Comparison of ENCODE assay signal across 9 cellular contexts in the genomic region with DNA sequence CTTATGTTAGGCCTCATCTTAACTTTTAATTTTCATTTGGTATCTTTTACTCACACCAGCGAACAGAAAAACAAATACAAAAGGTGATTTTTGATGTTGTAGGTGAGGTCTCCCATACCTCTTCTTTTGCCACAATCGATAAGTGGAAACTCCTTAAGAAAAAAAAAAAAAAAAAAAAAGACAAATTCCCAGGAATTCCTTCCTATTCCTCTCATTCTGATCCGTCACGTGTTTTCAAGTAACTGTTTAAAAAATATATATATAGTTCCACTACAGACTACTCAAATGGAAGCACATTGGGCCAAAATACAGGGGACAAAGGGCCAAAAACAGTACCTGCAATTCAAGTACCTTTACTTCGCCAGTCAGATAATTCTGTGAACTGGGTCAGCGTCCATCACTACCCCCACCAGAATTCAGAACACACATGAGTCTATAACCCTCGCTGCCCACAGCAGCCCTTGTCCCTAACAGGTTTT. TPM values are rescaled to one million over a fixed set of nuclear protein-coding genes. Genes with fewer than 3 reads are reported as not detected.
DNase-seq lines count a peak whose midpoint lies in the region; ATAC-seq and TF ChIP-seq lines count a peak whose summit lies in the region.
"Had no signal": no experiment of that assay in that cellular context is flagged by ENCODE, and none has a peak within 500 bp of the region (broad histone marks: within the 10 kb centered on the region; RNA-seq: fewer than 3 reads in every experiment).

No MANE protein-coding gene starts in this region.

- H3K4me1 Mint-ChIP-seq in MCF 10A (ENCODE audit: insufficient read depth, unreplicated experiment) = peaks cover 7% of the 10 kb centered on the region
- H3K4me1 Mint-ChIP-seq in mesothelial cell of epicardium = peaks cover 21% of the 10 kb centered on the region

- H3K27ac ChIP-seq in left ventricle myocardium inferior (replicated peaks) = peak overlapping the region; percentile 91
- peak overlapping the region in 1 of 2 donors; percentile 88 for H3K27ac ChIP-seq in aorta (ENCODE audit: low read depth in 1 of 2, low read length in 2 of 2)

- peaks cover 20% of the 10 kb centered on the region for H3K4me1 ChIP-seq in left ventricle myocardium inferior
- no peaks in the 10 kb centered on the region for H3K4me1 ChIP-seq in aorta (ENCODE audit: control insufficient read depth in 1 of 2, insufficient read depth in 2 of 2, low read length in 2 of 2)

- DNase-seq in left ventricle myocardium inferior (no peak), left cardiac atrium (no peak), MCF 10A (ENCODE audit: unreplicated experiment) (no peak), mesothelial cell of epicardium (ENCODE audit: low spot score in 2 of 2, unreplicated experiment in 2 of 2) (no peak), aorta (no peak), SK-N-DZ (ENCODE audit: low spot score) (no peak), kidney tubule cell (ENCODE audit: low spot score) (no peak)

- ATAC-seq in left cardiac atrium (no peak), aorta (ENCODE audit: low FRiP score) (no peak), GM19397 (IDR thresholded peaks at IDR 0.05; ENCODE audit: unreplicated experiment) (no peak)

- H3K27me3 Mint-ChIP-seq in MCF 10A (ENCODE audit: insufficient read depth, unreplicated experiment) (no peaks in the 10 kb centered on the region), mesothelial cell of epicardium (ENCODE audit: low read depth) (no peaks in the 10 kb centered on the region)

- intact Hi-C loops in left ventricle myocardium inferior (cut with micrococcal nuclease) (no loop called here), left cardiac atrium (cut with DNase I) (loop anchor here in 1 of 2 donors (5.0 kb wide), 1 partner anchor 89 kb away; no protein-coding TSS in a partner anchor), MCF 10A (cut with micrococcal nuclease) (no loop called here), aorta (cut with DNase I) (no loop called here)

- POLR2A ChIA-PET in MCF 10A (lab: Yijun Ruan, JAX) = interaction anchor here (0.6 to 3.0 kb wide), 6 partner anchors 9 to 99 kb away, joined by 3 to 36 read pairs (median 4); partner anchors contain the start of gene NCL

- H3K4me3 ChIP-seq in left ventricle myocardium inferior (peak overlapping the region; percentile 79), aorta (ENCODE audit: low read length in 2 of 2) (peak overlapping the region; percentile 22 to 65)

- CTCF ChIA-PET in MCF 10A (lab: Yijun Ruan, JAX) = no interaction called here

- no peaks in the 10 kb centered on the region for H3K36me3 ChIP-seq in left ventricle myocardium inferior
- H3K36me3 ChIP-seq in aorta (ENCODE audit: control insufficient read depth in 1 of 2, insufficient read depth in 2 of 2, low read length in 1 of 2) = no peaks in the 10 kb centered on the region

- TF ChIP-seq CTCF in left ventricle myocardium inferior (IDR thresholded peaks at IDR 0.05; ENCODE audit: borderline replicate concordance) (no peak), MCF 10A (IDR thresholded peaks at IDR 0.05; ENCODE audit: unreplicated experiment) (no peak), mesothelial cell of epicardium (IDR thresholded peaks at IDR 0.05; ENCODE audit: unreplicated experiment) (no peak)

- H3K36me3 Mint-ChIP-seq in MCF 10A (ENCODE audit: insufficient read depth, unreplicated experiment) = peaks cover 13% of the 10 kb centered on the region
- H3K36me3 Mint-ChIP-seq in mesothelial cell of epicardium = peaks cover 4% of the 10 kb centered on the region

- H3K27ac Mint-ChIP-seq in MCF 10A (ENCODE audit: low read depth, unreplicated experiment) (peak overlapping the region; percentile 95), mesothelial cell of epicardium (peak overlapping the region; percentile 100)

- 10 to 15% methylated on average over 7 of the region's 7 CpGs for WGBS in aorta, 2 donors

- TSS peak; percentile 83 for BruUV-seq in MCF 10A (replicated peaks; lab: Mats Ljungman, UMichigan)

- no peaks in the 10 kb centered on the region for H3K9me3 ChIP-seq in left ventricle myocardium inferior (replicated peaks)
- no peaks in the 10 kb centered on the region for H3K9me3 ChIP-seq in aorta (ENCODE audit: control insufficient read depth, low read length)

- H3K9me3 Mint-ChIP-seq in MCF 10A (ENCODE audit: unreplicated experiment) (no peaks in the 10 kb centered on the region), mesothelial cell of epicardium (no peaks in the 10 kb centered on the region)

- H3K4me3 Mint-ChIP-seq in MCF 10A (ENCODE audit: unreplicated experiment) (peak overlapping the region; percentile 83), mesothelial cell of epicardium (peak overlapping the region; percentile 92)

- H3K27me3 ChIP-seq in left ventricle myocardium inferior (ENCODE audit: low read depth) = no peaks in the 10 kb centered on the region
- no peaks in the 10 kb centered on the region for H3K27me3 ChIP-seq in aorta (ENCODE audit: control insufficient read depth in 1 of 2, insufficient read depth in 2 of 2, low read length in 1 of 2)

RNA-seq across cellular contexts. Expression of gene NMUR1, which starts 16.5 kb away (rescaled TPM):
- total RNA-seq in left ventricle myocardium inferior (0.41 TPM), left cardiac atrium (under 1 TPM; 0.34 to 0.74 TPM), MCF 10A (2022) (not detected in 2 replicates), mesothelial cell of epicardium (0.09 to 0.13 TPM in 2 of 3 replicates, not detected in the other), aorta (1 to 10 TPM in 1 of 2 donors, under 1 TPM in 1; 0.36 to 2.1 TPM)
- under 1 TPM in 1 of 2 donors, not detected in 1; 0.15 TPM for polyA plus RNA-seq in aorta
- polyA plus RNA-seq in SK-N-DZ (2014; cell fraction: cytosol; rRNA removed) = not detected in 2 replicates
- polyA plus RNA-seq in SK-N-DZ (2014; cell fraction: nucleus; rRNA removed) = not detected in 2 replicates
- total RNA-seq: lung microvascular endothelial cell had no signal

RNA-seq across cellular contexts. Expression of gene NCL, which starts 49.5 kb away (rescaled TPM):
- 262 TPM for total RNA-seq in left ventricle myocardium inferior
- total RNA-seq in left cardiac atrium = 100 to 1,000 TPM; 210 to 356 TPM
- 578 and 778 TPM in 2 replicates for total RNA-seq in MCF 10A (2022)
- 631 to 645 TPM (median 634 TPM) in 3 replicates for total RNA-seq in mesothelial cell of epicardium
- total RNA-seq in aorta = 100 to 1,000 TPM; 294 to 408 TPM
- polyA plus RNA-seq in aorta = 100 to 1,000 TPM; 178 to 186 TPM
- polyA plus RNA-seq in SK-N-DZ (2014; cell fraction: cytosol; rRNA removed) = 110 and 119 TPM in 2 replicates
- polyA plus RNA-seq in SK-N-DZ (2014; cell fraction: nucleus; rRNA removed) = 111 and 267 TPM in 2 replicates
